In genomic region chrX:76850851-76851250, GRCh38 we compare ENCODE assay signal across 15 cellular contexts.
A peak's percentile ranks its signal among the peaks of the same experiment; 100 is the strongest.
DNase-seq lines count a peak whose midpoint lies in the region; ATAC-seq and TF ChIP-seq lines count a peak whose summit lies in the region.
"Had no signal": no experiment of that assay in that cellular context is flagged by ENCODE, and none has a peak within 500 bp of the region (broad histone marks: within the 10 kb centered on the region; RNA-seq: fewer than 3 reads in every experiment).

No MANE protein-coding gene starts in this region.

- peak; percentile 56 for ATAC-seq in HG02885 (IDR thresholded peaks at IDR 0.05; ENCODE audit: poor library complexity, unreplicated experiment)
- ATAC-seq in Panc1 = no peak
- ATAC-seq in left lobe of liver = peak; percentile 52
- ATAC-seq in HG03280 (IDR thresholded peaks at IDR 0.05; ENCODE audit: unreplicated experiment) = no peak
- ATAC-seq in foreskin keratinocyte = no peak

- CTCF ChIA-PET in Panc1 (lab: Charles Lee) = no interaction called here

- in situ Hi-C loops in Panc1 (cut with HindIII; ENCODE audit: low pct_unique_long_range_greater_than_20kb, low sequenced_read_pairs) = no loop called here

- no peak for DNase-seq in GM06990 (ENCODE audit: extremely low read depth, insufficient read length)
- DNase-seq in Panc1 (ENCODE audit: low read depth, low spot score) = no peak
- DNase-seq in left lobe of liver (ENCODE audit: low spot score) = no peak
- DNase-seq in foreskin keratinocyte = no peak
- no peak for DNase-seq in ureter (ENCODE audit: low spot score)
- no peak for DNase-seq in activated CD4-positive, CD25-positive, alpha-beta regulatory T cell treated with anti-CD3 and anti-CD28 coated beads, Interleukin-2, amount 50 U/mL, for 72 hours
- DNase-seq: activated gamma-delta T cell treated with Interleukin-2 at 50 U/mL for 16 hours; esophagus squamous epithelium; hippocampal formation; NCI-H1105; NCI-H345; stimulated activated CD4-positive, alpha-beta T cell treated with anti-CD3 and anti-CD28 coated beads, Interleukin-12 subunit alpha, Interleukin-12 subunit beta, amount 100 ng/mL, for 4 hours had no signal

- TF ChIP-seq CTCF in GM06990 (IDR thresholded peaks at IDR 0.05; ENCODE audit: insufficient read depth, low read length, poor library complexity, severe bottlenecking) (peak; percentile 16), Panc1 (IDR thresholded peaks at IDR 0.05) (peak; percentile 6; the same call in 1 of the 2 replicates), foreskin keratinocyte (conservative IDR thresholded peaks at IDR 0.05) (no peak)

- H3K9me3 ChIP-seq in Panc1 (ENCODE audit: control insufficient read depth, insufficient read depth, low read depth, low read length) = no peaks in the 10 kb centered on the region

- POLR2A ChIA-PET in Panc1 (lab: Charles Lee) = no interaction called here

- no peak overlapping the region for H3K27ac ChIP-seq in Panc1 (ENCODE audit: low read length)
- no peak overlapping the region for H3K27ac ChIP-seq in foreskin keratinocyte
- H3K27ac ChIP-seq: ascending aorta, esophagus squamous epithelium had no signal

- intact Hi-C loops in Panc1 (cut with micrococcal nuclease; ENCODE audit: unreplicated experiment) = no loop called here

- BruUV-seq in Panc1 (replicated peaks; lab: Mats Ljungman, UMichigan) = no TSS peak

- H3K4me3 ChIP-seq in GM06990 (replicated peaks; ENCODE audit: low read depth, low read length) (no peak overlapping the region), Panc1 (ENCODE audit: low read depth in 2 of 2, low read length in 2 of 2) (no peak overlapping the region)
- H3K4me3 ChIP-seq: ascending aorta, esophagus squamous epithelium had no signal

- no peaks in the 10 kb centered on the region for H3K36me3 ChIP-seq in GM06990 (ENCODE audit: control insufficient read depth, insufficient read depth, low read length)
- H3K36me3 ChIP-seq in Panc1 (ENCODE audit: control insufficient read depth, insufficient read depth, low read length) = no peaks in the 10 kb centered on the region
- H3K36me3 ChIP-seq: ascending aorta, esophagus squamous epithelium had no signal

- H3K27me3 ChIP-seq in GM06990 (replicated peaks; ENCODE audit: control insufficient read depth, insufficient read depth, low read length) (no peaks in the 10 kb centered on the region), Panc1 (ENCODE audit: control insufficient read depth, insufficient read depth, low read length) (no peaks in the 10 kb centered on the region), foreskin keratinocyte (no peaks in the 10 kb centered on the region)
- H3K27me3 ChIP-seq: ascending aorta, esophagus squamous epithelium had no signal

- H3K4me1 ChIP-seq in Panc1 (ENCODE audit: control insufficient read depth, insufficient read depth, low read length) (no peaks in the 10 kb centered on the region), foreskin keratinocyte (no peaks in the 10 kb centered on the region)
- H3K4me1 ChIP-seq: ascending aorta, esophagus squamous epithelium had no signal

Comparison
In these comparisons a context has a peak if more than half of its experiments do, and no peak if none do; other contexts are left out.
1. ATAC-seq: peak in HG02885 (single experiment) and left lobe of liver (single experiment); none in Panc1 (single experiment), HG03280 (single experiment) and foreskin keratinocyte (single experiment).